In the genomic region with DNA sequence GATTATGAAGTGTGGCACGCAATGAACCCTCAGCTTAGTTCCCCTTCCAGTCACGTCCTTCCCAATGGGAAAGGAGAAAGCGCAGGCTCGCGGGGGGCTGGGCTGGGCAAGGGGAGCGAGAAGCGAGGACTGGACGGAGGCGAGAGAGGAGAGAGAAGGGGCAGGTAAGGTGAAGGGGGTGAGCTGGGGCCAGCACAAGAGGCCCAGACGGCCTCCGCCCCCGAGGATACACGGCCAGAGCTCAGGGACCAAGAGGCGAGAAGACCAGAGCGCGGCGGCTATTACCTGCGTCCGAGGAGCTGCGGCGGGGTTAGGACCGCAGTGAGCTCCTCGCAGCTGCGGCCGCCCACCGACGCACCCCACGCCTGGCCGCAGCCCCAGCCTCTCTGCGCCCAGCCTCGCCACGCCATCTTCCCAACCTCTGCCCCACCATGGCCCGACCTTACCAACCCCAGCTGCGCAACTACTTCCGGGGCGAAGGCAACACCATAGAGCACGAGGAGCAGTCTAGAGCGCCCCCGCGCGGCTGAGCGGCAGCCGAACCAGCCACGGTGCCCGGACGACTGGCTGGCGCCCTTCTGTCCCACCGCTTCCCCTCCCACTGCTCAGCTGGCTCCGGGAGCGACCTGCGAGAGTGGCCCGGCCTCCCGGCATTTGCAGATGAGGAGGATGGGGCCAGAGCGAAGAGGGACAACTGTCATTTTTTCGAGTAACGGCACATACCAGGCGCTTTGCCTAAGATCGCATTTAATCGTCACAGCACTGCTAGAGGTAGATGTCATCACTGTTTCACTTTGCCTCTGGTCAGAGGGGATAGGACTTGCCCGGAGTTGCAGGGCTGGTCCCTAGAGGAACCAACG, we compare ENCODE assay signal across 8 cellular contexts. TPM values are rescaled to one million over a fixed set of nuclear protein-coding genes. Genes with fewer than 3 reads are reported as not detected.
DNase-seq lines count a peak whose midpoint lies in the region; ATAC-seq and TF ChIP-seq lines count a peak whose summit lies in the region.

A gene with protein sequence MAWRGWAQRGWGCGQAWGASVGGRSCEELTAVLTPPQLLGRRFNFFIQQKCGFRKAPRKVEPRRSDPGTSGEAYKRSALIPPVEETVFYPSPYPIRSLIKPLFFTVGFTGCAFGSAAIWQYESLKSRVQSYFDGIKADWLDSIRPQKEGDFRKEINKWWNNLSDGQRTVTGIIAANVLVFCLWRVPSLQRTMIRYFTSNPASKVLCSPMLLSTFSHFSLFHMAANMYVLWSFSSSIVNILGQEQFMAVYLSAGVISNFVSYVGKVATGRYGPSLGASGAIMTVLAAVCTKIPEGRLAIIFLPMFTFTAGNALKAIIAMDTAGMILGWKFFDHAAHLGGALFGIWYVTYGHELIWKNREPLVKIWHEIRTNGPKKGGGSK (minus strand): TSS at position 444 of the 860 bp plus-strand sequence. CDS start 34 bp downstream, at position 410.

- H3K9ac ChIP-seq in OCI-LY3 (ENCODE audit: low read length), result peak within 1 kb of the TSS; percentile 89

- peak within 1 kb of the TSS; percentile 37 for H3K27ac ChIP-seq in OCI-LY3 (ENCODE audit: low read length)

- intact Hi-C loops in mucosa of descending colon (cut with DNase I, micrococcal nuclease), result no loop called here

- H3K36me3 ChIP-seq in OCI-LY3 (replicated peaks; ENCODE audit: low read depth, low read length), result no peaks in the 10 kb centered on the region
- H3K36me3 ChIP-seq in mucosa of descending colon (ENCODE audit: low read depth), result no peaks in the 10 kb centered on the region

- H3K4me2 ChIP-seq in OCI-LY3 (ENCODE audit: low read length), result peak within 1 kb of the TSS; percentile 99

- H3K9me3 ChIP-seq in OCI-LY3 (ENCODE audit: insufficient read depth, low read length) (no peaks in the 10 kb centered on the region), mucosa of descending colon (no peaks in the 10 kb centered on the region)

- H2AFZ ChIP-seq in OCI-LY3 (ENCODE audit: low read depth, low read length), result peak within 1 kb of the TSS; percentile 99

- ATAC-seq in GM21526 (IDR thresholded peaks at IDR 0.05; ENCODE audit: low FRiP score, unreplicated experiment), result peak; percentile 99
- peak; percentile 100 for ATAC-seq in mucosa of descending colon

- peak within 1 kb of the TSS; percentile 96 for H3K4me3 ChIP-seq in OCI-LY3 (ENCODE audit: low read length)
- peak within 1 kb of the TSS; percentile 82 for H3K4me3 ChIP-seq in epithelial cell of esophagus (ENCODE audit: low read length)
- H3K4me3 ChIP-seq in mucosa of descending colon, result peak within 1 kb of the TSS; percentile 73

- H3K27me3 ChIP-seq in OCI-LY3 (ENCODE audit: low read depth, low read length), result 0 out of 2 replicates have a peak, but pooled peaks cover 7% of the 10 kb centered on the region

- H3K4me1 ChIP-seq in OCI-LY3 (ENCODE audit: low read length) (peaks cover 18% of the 10 kb centered on the region), mucosa of descending colon (ENCODE audit: low read depth) (peaks cover 25% of the 10 kb centered on the region)

- peak; percentile 91 for TF ChIP-seq CTCF in OCI-LY3 (IDR thresholded peaks at IDR 0.05; ENCODE audit: low read depth, low read length)
- peak; percentile 83 for TF ChIP-seq CTCF in epithelial cell of esophagus (IDR thresholded peaks at IDR 0.05; ENCODE audit: insufficient read depth, low read depth, low read length, missing control alignments)
- TF ChIP-seq CTCF in mucosa of descending colon (IDR thresholded peaks at IDR 0.05), result peak; percentile 92

- H4K20me1 ChIP-seq in OCI-LY3 (ENCODE audit: insufficient read depth, low read length), result 0 out of 2 replicates have a peak, but pooled peaks cover 3% of the 10 kb centered on the region

- DNase-seq in DMS114 treated with DMSO at 0.1 percent for 48 hours (lab: John Stamatoyannopoulos, UW; ENCODE audit: unreplicated experiment), result peak; percentile 93
- DNase-seq in HuH-7.5 (ENCODE audit: low spot score), result peak; percentile 80
- DNase-seq in activated T-cell treated with anti-CD3 and anti-CD28 coated beads for 1 hour (ENCODE audit: low read depth), result peak; percentile 96
- peak; percentile 90 for DNase-seq in epithelial cell of esophagus (ENCODE audit: low read depth)
- DNase-seq in mucosa of descending colon, result peak; percentile 97 to 98 (median 98)
- peak; percentile 93 for DNase-seq in stimulated activated CD8-positive, alpha-beta memory T cell treated with anti-CD3 and anti-CD28 coated beads, Interleukin-4, amount 100 ng/mL, for 24 hours (ENCODE audit: low read depth)

- H3K79me2 ChIP-seq in OCI-LY3 (ENCODE audit: low read length), result peaks cover 49% of the 10 kb centered on the region

RNA-seq across cellular contexts. Expression of the gene that starts here (rescaled TPM):
- 10 to 100 TPM; 67.0 to 71.8 (median 68.9) TPM for total RNA-seq in mucosa of descending colon

Comparison
In these comparisons a context has a peak if more than half of its experiments do, and no peak if none do; other contexts are left out.
1. Peak in every context shown above with its lines: DNase-seq, ATAC-seq, H3K4me3 ChIP-seq and H3K27ac ChIP-seq.